Comparison of ENCODE assay signal across 19 cellular contexts in the genomic region with DNA sequence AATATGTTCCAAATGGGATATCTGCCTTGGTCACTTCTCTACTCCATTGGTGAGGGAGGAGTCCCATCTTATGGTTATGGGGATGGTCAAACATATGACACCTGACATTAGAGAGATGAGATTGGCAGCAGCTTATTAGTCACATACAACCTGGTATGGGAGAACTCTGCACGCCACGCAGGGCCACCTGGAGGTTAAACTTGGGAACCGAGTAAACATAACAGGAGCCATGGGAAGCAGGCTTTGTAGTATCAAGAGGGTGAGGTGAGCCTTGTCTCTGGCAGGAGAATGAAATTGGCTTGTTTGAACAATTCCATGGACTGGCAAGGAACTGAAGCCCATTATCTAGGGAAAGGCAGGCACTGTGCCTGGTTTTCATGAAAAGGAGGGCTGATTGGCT.
"Had no signal": no experiment of that assay in that cellular context is flagged by ENCODE, and none has a peak within 500 bp of the region (broad histone marks: within the 10 kb centered on the region; RNA-seq: fewer than 3 reads in every experiment).

No MANE protein-coding gene starts in this region.

- H3K4me1 ChIP-seq: gastroesophageal sphincter, heart left ventricle, prostate gland had no signal

- H3K27me3 Mint-ChIP-seq: activated naive CD8-positive, alpha-beta T cell treated with anti-CD3 and anti-CD28 coated beads, Interleukin-2, amount 10 ng/mL, durations not matched to agents 7 days and 5 days; natural killer cell treated with Interleukin-12 subunit alpha and Interleukin-12 subunit beta and Interleukin-15 and Interleukin-18, amount 100 ng/mL, for 72 hours had no signal

- H3K36me3 ChIP-seq: gastroesophageal sphincter, heart left ventricle, ovary, prostate gland, thoracic aorta had no signal

- H3K9me3 Mint-ChIP-seq: activated CD4-positive, alpha-beta memory T cell treated with anti-CD3 and anti-CD28 coated beads for 36 hours had no signal

- H3K27ac ChIP-seq: coronary artery, epithelial cell of prostate, gastroesophageal sphincter, heart left ventricle, ovary, prostate gland, thoracic aorta had no signal

- H3K4me3 ChIP-seq: coronary artery, gastroesophageal sphincter, heart left ventricle, ovary, prostate gland, thoracic aorta had no signal

- H3K36me3 Mint-ChIP-seq: activated CD4-positive, alpha-beta memory T cell treated with anti-CD3 and anti-CD28 coated beads for 36 hours; activated naive CD8-positive, alpha-beta T cell treated with anti-CD3 and anti-CD28 coated beads, Interleukin-2, amount 10 ng/mL, durations not matched to agents 7 days and 5 days; natural killer cell treated with Interleukin-12 subunit alpha and Interleukin-12 subunit beta and Interleukin-15 and Interleukin-18, amount 100 ng/mL, for 72 hours; type B pancreatic cell had no signal

- DNase-seq: activated CD4-positive, alpha-beta memory T cell treated with anti-CD3 and anti-CD28 coated beads for 36 hours; activated CD4-positive, alpha-beta T cell treated with anti-CD3 and anti-CD28 coated beads for 4 hours; activated CD4-positive, CD25-positive, alpha-beta regulatory T cell; activated naive CD4-positive, alpha-beta T cell treated with Interleukin-2 at 50 U/mL for 16 hours; activated naive CD8-positive, alpha-beta T cell treated with anti-CD3 and anti-CD28 coated beads, Interleukin-2, amount 10 ng/mL, durations not matched to agents 7 days and 5 days; activated T-cell treated with anti-CD3 and anti-CD28 coated beads, Interleukin-2, amount 50 U/mL, for 48 hours; amniotic stem cell; cerebellar nuclear complex; heart left ventricle; ovary; stimulated activated CD4-positive, alpha-beta T cell treated with anti-CD3 and anti-CD28 coated beads, Interleukin-2, amount 100 ng/mL, for 48 hours; stimulated activated naive CD4-positive, alpha-beta T cell had no signal

- H3K27me3 ChIP-seq: gastroesophageal sphincter, heart left ventricle, ovary had no signal

- H3K4me3 Mint-ChIP-seq: activated CD4-positive, alpha-beta memory T cell treated with anti-CD3 and anti-CD28 coated beads for 36 hours; activated naive CD8-positive, alpha-beta T cell treated with anti-CD3 and anti-CD28 coated beads, Interleukin-2, amount 10 ng/mL, durations not matched to agents 7 days and 5 days; natural killer cell treated with Interleukin-12 subunit alpha and Interleukin-12 subunit beta and Interleukin-15 and Interleukin-18, amount 100 ng/mL, for 72 hours; type B pancreatic cell had no signal

- H3K27ac Mint-ChIP-seq: activated CD4-positive, alpha-beta memory T cell treated with anti-CD3 and anti-CD28 coated beads for 36 hours; activated naive CD8-positive, alpha-beta T cell treated with anti-CD3 and anti-CD28 coated beads, Interleukin-2, amount 10 ng/mL, durations not matched to agents 7 days and 5 days; natural killer cell treated with Interleukin-12 subunit alpha and Interleukin-12 subunit beta and Interleukin-15 and Interleukin-18, amount 100 ng/mL, for 72 hours; type B pancreatic cell had no signal

- H3K4me1 Mint-ChIP-seq: activated naive CD8-positive, alpha-beta T cell treated with anti-CD3 and anti-CD28 coated beads, Interleukin-2, amount 10 ng/mL, durations not matched to agents 7 days and 5 days had no signal

- H3K9me3 ChIP-seq: gastroesophageal sphincter, ovary, prostate gland, thoracic aorta had no signal
